In genomic region chr10:132972149-132972985, GRCh38 we compare ENCODE assay signal across 13 cellular contexts.
"Had no signal": no experiment of that assay in that cellular context is flagged by ENCODE, and none has a peak within 500 bp of the region (broad histone marks: within the 10 kb centered on the region; RNA-seq: fewer than 3 reads in every experiment).

No MANE protein-coding gene starts in this region.

- H3K4me1 ChIP-seq: adrenal gland, colonic mucosa, prostate gland had no signal

- H3K27me3 ChIP-seq: colonic mucosa had no signal

- DNase-seq: activated CD8-positive, alpha-beta memory T cell treated with anti-CD3 and anti-CD28 coated beads, Interleukin-2, amount 50 U/mL, for 4 hours; activated CD8-positive, alpha-beta T cell treated with anti-CD3 and anti-CD28 coated beads for 36 hours; activated naive CD4-positive, alpha-beta T cell treated with anti-CD3 and anti-CD28 coated beads for 36 hours; adrenal gland; caudate nucleus; colonic mucosa; foreskin melanocyte; midbrain; stimulated activated CD4-positive, alpha-beta T cell treated with anti-CD3 and anti-CD28 coated beads, Interleukin-2, amount 100 ng/mL, for 48 hours; stimulated activated naive CD4-positive, alpha-beta T cell treated with Interleukin-2 at 50 U/mL for 16 hours had no signal

- H3K27ac ChIP-seq: adrenal gland, colonic mucosa, heart left ventricle, neutrophil, prostate gland had no signal

- H3K36me3 ChIP-seq: adrenal gland, colonic mucosa, heart left ventricle, neutrophil, prostate gland had no signal

- H3K9me3 ChIP-seq: adrenal gland, colonic mucosa, neutrophil, prostate gland had no signal

- H3K4me3 ChIP-seq: adrenal gland, colonic mucosa, heart left ventricle, prostate gland had no signal
